11 cellular contexts compared by ENCODE assay signal in genomic region chr22:49575703-49576081, GRCh38.
"Had no signal": no experiment of that assay in that cellular context is flagged by ENCODE, and none has a peak within 500 bp of the region (broad histone marks: within the 10 kb centered on the region; RNA-seq: fewer than 3 reads in every experiment).

No MANE protein-coding gene starts in this region.

- H3K27me3 ChIP-seq: ascending aorta, esophagus squamous epithelium, thyroid gland had no signal

- H3K36me3 ChIP-seq: ascending aorta, esophagus squamous epithelium, thyroid gland had no signal

- DNase-seq: activated CD4-positive, alpha-beta T cell treated with anti-CD3 and anti-CD28 coated beads, Interleukin-2, amount 50 U/mL, for 1 hour; activated CD4-positive, CD25-positive, alpha-beta regulatory T cell; activated T-cell treated with anti-CD3 and anti-CD28 coated beads, Interleukin-2, amount 50 U/mL, for 48 hours; esophagus squamous epithelium; foreskin fibroblast; naive B cell; T-helper 17 cell; thyroid gland had no signal

- ATAC-seq: T-helper 17 cell had no signal

- H3K4me1 ChIP-seq: ascending aorta, esophagus squamous epithelium, thyroid gland had no signal

- FAIRE-seq: bronchial epithelial cell had no signal

- H3K4me3 ChIP-seq: ascending aorta, skin epidermis, thyroid gland had no signal

- H3K9me3 ChIP-seq: ascending aorta, thyroid gland had no signal

- H3K27ac ChIP-seq: skin epidermis had no signal
